ENCODE assay signal across 15 cellular contexts in the genomic region with DNA sequence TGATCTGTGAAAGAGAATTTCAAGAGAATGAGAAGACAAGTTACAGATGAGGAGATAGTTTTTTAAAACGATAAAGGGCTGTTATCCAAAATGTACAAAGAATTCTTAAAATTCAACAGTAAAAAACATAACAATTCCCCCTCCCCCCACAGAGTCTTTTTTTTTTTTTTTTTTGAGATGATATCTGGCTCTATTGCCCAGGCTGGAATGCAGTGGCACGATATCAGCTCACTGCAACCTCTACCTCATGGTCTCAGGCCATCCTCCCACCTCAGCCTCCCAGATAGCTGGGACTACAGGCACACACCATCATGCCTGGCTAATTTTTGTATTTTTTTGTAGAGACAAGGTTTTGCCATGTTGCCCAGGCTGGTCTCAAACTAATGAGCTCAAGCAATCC. TPM values are rescaled to one million over a fixed set of nuclear protein-coding genes. Genes with fewer than 3 reads are reported as not detected.
"Had no signal": no experiment of that assay in that cellular context is flagged by ENCODE, and none has a peak within 500 bp of the region (broad histone marks: within the 10 kb centered on the region; RNA-seq: fewer than 3 reads in every experiment).

No MANE protein-coding gene starts in this region.

RNA-seq across cellular contexts. Expression of a gene that starts 21.7 kb away (rescaled TPM):
- total RNA-seq: activated naive CD4-positive, alpha-beta T cell treated with anti-CD3 and anti-CD28 coated beads for 36 hours; activated naive CD4-positive, alpha-beta T cell treated with anti-CD3 and anti-CD28 coated beads, Interleukin-2, amount 50 U/mL, for 72 hours; activated naive CD8-positive, alpha-beta T cell treated with anti-CD3 and anti-CD28 coated beads for 36 hours; activated naive CD8-positive, alpha-beta T cell treated with anti-CD3 and anti-CD28 coated beads, Interleukin-2, amount 10 ng/mL, durations not matched to agents 7 days and 5 days; activated T-cell treated with anti-CD3 and anti-CD28 coated beads, Interleukin-2, amount 50 U/mL, for 4 hours; activated T-cell treated with anti-CD3 and anti-CD28 coated beads, Interleukin-2, amount 50 U/mL, for 72 hours; activated T-helper 1 cell treated with anti-CD3 and anti-CD28 coated beads, Interleukin-12 subunit alpha, Interleukin-12 subunit beta, Interleukin-2, Interleukin-4 antibody, amounts not matched to agents 30 ng/mL and 10 ng/mL and 1 ng/mL, durations not matched to agents 14 hours and 24 hours and 36 hours; activated T-helper 17 cell treated with anti-CD3 and anti-CD28 coated beads, Interleukin-2, amount 50 U/mL, for 72 hours; activated T-helper 2 cell treated with anti-CD3 and anti-CD28 coated beads, Interferon-gamma antibody, Interleukin-2, Interleukin-4, amounts not matched to agents 10 μg/mL and 5 μg/mL and 100 μg/mL, durations not matched to agents 14 hours and 24 hours and 36 hours; aorta; ascending aorta; body of pancreas; bronchial epithelial cell; cardiac septum; chondrocyte had no signal
- polyA plus RNA-seq: aorta had no signal

RNA-seq across cellular contexts. Expression of a gene that starts 22.5 kb away (rescaled TPM):
- total RNA-seq: ascending aorta had no signal
